7 cellular contexts compared by ENCODE assay signal in genomic region chr9:33827285-33827684, GRCh38. TPM values are rescaled to one million over a fixed set of nuclear protein-coding genes. Genes with fewer than 3 reads are reported as not detected.
"Had no signal": no experiment of that assay in that cellular context is flagged by ENCODE, and none has a peak within 500 bp of the region (broad histone marks: within the 10 kb centered on the region; RNA-seq: fewer than 3 reads in every experiment).

No MANE protein-coding gene starts in this region.

RNA-seq across cellular contexts. Expression of gene PRSS3, which starts 31.9 kb away (rescaled TPM):
- total RNA-seq: hepatocyte, left cardiac atrium, left ventricle myocardium inferior, left ventricle myocardium superior, mesothelial cell of epicardium, mononuclear cell, myocyte had no signal
